8 cellular contexts compared by ENCODE assay signal in the genomic region with DNA sequence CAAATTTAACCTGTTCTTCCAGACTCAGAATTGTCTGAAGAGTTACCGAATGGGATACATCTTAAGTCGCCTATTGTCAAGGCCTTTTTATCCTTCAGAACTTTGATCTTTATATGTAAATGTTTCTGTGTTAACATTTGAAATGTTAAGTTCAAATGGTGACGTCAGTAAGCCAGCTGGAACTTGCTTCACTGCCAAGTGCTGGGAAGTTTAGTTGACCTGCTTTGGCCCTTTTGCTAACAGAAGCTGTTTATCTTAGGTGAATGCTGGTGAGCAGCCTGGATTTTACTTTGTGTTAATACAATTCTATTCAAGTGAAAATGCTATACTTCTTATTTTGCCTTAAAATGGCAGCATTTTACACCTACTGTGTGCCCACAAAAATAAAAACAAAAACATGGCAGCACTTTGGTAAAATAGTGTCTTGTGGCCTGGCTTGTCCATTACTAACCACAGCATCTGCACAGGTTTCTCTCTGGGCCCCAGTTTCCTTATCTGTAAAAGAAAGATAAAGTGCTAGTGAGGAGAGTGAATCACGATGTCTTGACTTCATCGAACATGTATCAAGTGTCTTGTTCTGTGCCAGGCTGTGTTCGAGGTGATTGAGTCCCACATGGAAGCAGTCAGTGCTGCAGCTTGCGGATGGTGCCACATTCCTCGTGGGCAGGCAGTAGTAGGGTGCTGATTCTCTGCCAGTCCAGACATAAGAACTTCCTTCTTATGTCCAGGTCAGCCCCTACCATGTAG. TPM values are rescaled to one million over a fixed set of nuclear protein-coding genes. Genes with fewer than 3 reads are reported as not detected.
A peak's percentile ranks its signal among the peaks of the same experiment; 100 is the strongest.
DNase-seq lines count a peak whose midpoint lies in the region; ATAC-seq and TF ChIP-seq lines count a peak whose summit lies in the region.

No MANE protein-coding gene starts in this region.

- no peak overlapping the region for H3K27ac ChIP-seq in OCI-LY3 (ENCODE audit: low read length)

- peak overlapping the region; percentile 88 for H3K4me3 Mint-ChIP-seq in Caco-2 (ENCODE audit: unreplicated experiment)
- H3K4me3 Mint-ChIP-seq in neural crest cell, result peak overlapping the region; percentile 97

- H3K36me3 Mint-ChIP-seq in Caco-2 (ENCODE audit: insufficient read depth, unreplicated experiment) (peaks cover 42% of the 10 kb centered on the region), neural crest cell (ENCODE audit: low read depth) (peaks cover 5% of the 10 kb centered on the region)

- intact Hi-C loops in Caco-2 (cut with micrococcal nuclease; ENCODE audit: unreplicated experiment), result loop anchor here (2.0 kb wide), 1 partner anchor 17 kb away; no protein-coding TSS in a partner anchor

- peaks cover 71% of the 10 kb centered on the region for H3K79me2 ChIP-seq in OCI-LY3 (ENCODE audit: low read length)

- BruUV-seq in Caco-2 (replicated peaks; lab: Mats Ljungman, UMichigan), result no TSS peak

- TF ChIP-seq CTCF in Caco-2 (IDR thresholded peaks at IDR 0.05; ENCODE audit: insufficient read depth in 1 of 2, low read depth in 1 of 2, low read length in 1 of 2, severe bottlenecking in 1 of 2, unreplicated experiment in 1 of 2) (no peak), OCI-LY3 (IDR thresholded peaks at IDR 0.05; ENCODE audit: low read depth, low read length) (no peak), neural crest cell (conservative IDR thresholded peaks at IDR 0.05) (no peak)

- CTCF ChIA-PET in Caco-2 (lab: Charles Lee), result interaction anchor here (1.4 kb wide), 1 partner anchor 162 kb away, joined by 3 read pairs; no protein-coding TSS in a partner anchor

- POLR2A ChIA-PET in Caco-2 (lab: Charles Lee), result interaction anchor here (1.2 kb wide), 1 partner anchor 23 kb away, joined by 7 read pairs; no protein-coding TSS in a partner anchor

- no peaks in the 10 kb centered on the region; the same call in 1 of the 2 replicates for H3K36me3 ChIP-seq in Caco-2 (ENCODE audit: control insufficient read depth, insufficient read depth, low read length)
- H3K36me3 ChIP-seq in OCI-LY3 (replicated peaks; ENCODE audit: low read depth, low read length), result peaks cover 3% of the 10 kb centered on the region

- peak overlapping the region; percentile 96; the same call in 1 of the 2 replicates for H3K4me3 ChIP-seq in Caco-2 (ENCODE audit: low read depth, low read length)
- H3K4me3 ChIP-seq in OCI-LY3 (ENCODE audit: low read length), result peak overlapping the region; percentile 93; the same call in 1 of the 2 replicates

- H3K9ac ChIP-seq in OCI-LY3 (ENCODE audit: low read length), result peak overlapping the region; percentile 79; the same call in 1 of the 2 replicates

- DNase-seq in Caco-2 (no peak), erythroblast (lab: John Stamatoyannopoulos, UW) (peak; percentile 51 to 70), neural crest cell (ENCODE audit: low read depth, low spot score) (no peak), RKO (ENCODE audit: low spot score) (no peak), SKM-1 (lab: John Stamatoyannopoulos, UW; ENCODE audit: unreplicated experiment) (no peak)

- H3K9me3 ChIP-seq in Caco-2, result no peaks in the 10 kb centered on the region
- H3K9me3 ChIP-seq in OCI-LY3 (ENCODE audit: insufficient read depth, low read length), result no peaks in the 10 kb centered on the region

- H3K9me3 Mint-ChIP-seq in Caco-2 (ENCODE audit: unreplicated experiment), result no peaks in the 10 kb centered on the region
- H3K9me3 Mint-ChIP-seq in neural crest cell, result peaks cover 8% of the 10 kb centered on the region

- H3K27me3 Mint-ChIP-seq in Caco-2 (ENCODE audit: insufficient read depth, unreplicated experiment) (no peaks in the 10 kb centered on the region), neural crest cell (ENCODE audit: low read depth) (peaks cover 17% of the 10 kb centered on the region)

- ATAC-seq in GM19328 (IDR thresholded peaks at IDR 0.05; ENCODE audit: unreplicated experiment), result no peak
- no peak for ATAC-seq in GM18858 (IDR thresholded peaks at IDR 0.05; ENCODE audit: unreplicated experiment)

- no peaks in the 10 kb centered on the region for H3K27me3 ChIP-seq in Caco-2 (replicated peaks; ENCODE audit: control insufficient read depth, insufficient read depth, low read length)
- no peaks in the 10 kb centered on the region for H3K27me3 ChIP-seq in OCI-LY3 (ENCODE audit: low read depth, low read length)

- H3K4me1 Mint-ChIP-seq in Caco-2 (ENCODE audit: low read depth, unreplicated experiment) (no peaks in the 10 kb centered on the region), neural crest cell (peaks cover 24% of the 10 kb centered on the region)

- H3K4me1 ChIP-seq in Caco-2 (peaks cover 27% of the 10 kb centered on the region), OCI-LY3 (ENCODE audit: low read length) (peaks cover 18% of the 10 kb centered on the region)

- TF ChIP-seq POLR2A in erythroblast (IDR thresholded peaks at IDR 0.05; ENCODE audit: low read length), result no peak

- H2AFZ ChIP-seq in OCI-LY3 (ENCODE audit: low read depth, low read length), result no peak overlapping the region

- H3K27ac Mint-ChIP-seq in Caco-2 (ENCODE audit: unreplicated experiment) (no peak overlapping the region), neural crest cell (ENCODE audit: unreplicated experiment) (no peak overlapping the region)

- H4K20me1 ChIP-seq in OCI-LY3 (ENCODE audit: insufficient read depth, low read length), result peaks cover 47% of the 10 kb centered on the region

- peak overlapping the region; percentile 93 for H3K4me2 ChIP-seq in OCI-LY3 (ENCODE audit: low read length)

RNA-seq across cellular contexts. Expression of a gene that starts 2.2 kb away (rescaled TPM):
- total RNA-seq in Caco-2 (2022) (48.8 and 51.5 TPM in 2 replicates), neural crest cell (33.5 and 35.0 TPM in 2 replicates)

RNA-seq across cellular contexts. Expression of a gene that starts 56.0 kb away (rescaled TPM):
- total RNA-seq in Caco-2 (2022) (37.9 and 40.1 TPM in 2 replicates), neural crest cell (0.59 and 0.77 TPM in 2 replicates)

Comparison
In these comparisons a context has a peak if more than half of its experiments do, and no peak if none do; other contexts are left out.
1. DNase-seq: peak in erythroblast (2 of 2); none in Caco-2 (0 of 2), neural crest cell (single experiment), RKO (single experiment) and SKM-1 (single experiment).
2. RNA of a gene that starts 56.0 kb away (total RNA-seq): 37.9 to 40.1 TPM in Caco-2; 0.59 to 0.77 TPM in neural crest cell; every median in the first group is over 10 times any median in the second.